16 cellular contexts compared by ENCODE assay signal in genomic region chr5:11027660-11028059, GRCh38.
DNase-seq lines count a peak whose midpoint lies in the region; ATAC-seq, FAIRE-seq and TF ChIP-seq lines count a peak whose summit lies in the region.
"Had no signal": no experiment of that assay in that cellular context is flagged by ENCODE, and none has a peak within 500 bp of the region (broad histone marks: within the 10 kb centered on the region; RNA-seq: fewer than 3 reads in every experiment).

No MANE protein-coding gene starts in this region.

- peak; percentile 75 for ATAC-seq in GM18907 (IDR thresholded peaks at IDR 0.05; ENCODE audit: unreplicated experiment)
- peak; percentile 85 for ATAC-seq in GM21529 (IDR thresholded peaks at IDR 0.05; ENCODE audit: unreplicated experiment)
- ATAC-seq in HG03039 (IDR thresholded peaks at IDR 0.05; ENCODE audit: unreplicated experiment): peak; percentile 78
- peak; percentile 90 for ATAC-seq in GM12878
- ATAC-seq: foreskin keratinocyte, WTC11 had no signal

- no TSS peak for BruUV-seq in GM12878 (replicated peaks; lab: Mats Ljungman, UMichigan)

- TF ChIP-seq CTCF in GM12878 (IDR thresholded peaks at IDR 0.05 in 2 of 3, conservative IDR thresholded peaks at IDR 0.05 in 1 of 3; ENCODE audit: control insufficient read depth in 2 of 3, extremely low read depth in 1 of 3, insufficient read depth in 1 of 3, low read depth in 3 of 3, low read length in 3 of 3) (no peak), uterus (IDR thresholded peaks at IDR 0.05) (no peak), transverse colon (IDR thresholded peaks at IDR 0.05) (no peak)

- H3K9ac ChIP-seq in GM12878 (ENCODE audit: control insufficient read depth, insufficient read depth, low read length): no peak overlapping the region
- H3K9ac ChIP-seq: BLaER1 treated with 17β-estradiol and CSF1 and Interleukin-3, amounts not matched to agents 10 nM and 100 nM had no signal

- peak; percentile 91 for FAIRE-seq in GM12878 (lab: Jason Lieb, UNC)
- FAIRE-seq: bronchial epithelial cell had no signal

- DNase-seq in GM12878 (ENCODE audit: low read depth, low spot score): peak; percentile 38
- DNase-seq in activated CD4-positive, alpha-beta memory T cell treated with anti-CD3 and anti-CD28 coated beads, Interleukin-2, amount 10 ng/mL, durations not matched to agents 7 days and 5 days: no peak
- DNase-seq in uterus: no peak
- no peak for DNase-seq in transverse colon
- DNase-seq: activated naive CD4-positive, alpha-beta T cell treated with anti-CD3 and anti-CD28 coated beads, Interleukin-2, amount 50 U/mL, for 16 hours; effector CD8-positive, alpha-beta T cell; foreskin keratinocyte; HFFc6; mesendoderm; NCI-H2227 treated with DMSO at 0.1 percent for 48 hours had no signal

- H3K4me3 ChIP-seq in GM12878 (0 out of 2 replicates have a peak overlapping the region, but pooled peaks have one; percentile 15), uterus (no peak overlapping the region), transverse colon (no peak overlapping the region)
- H3K4me3 ChIP-seq: BLaER1 treated with 17β-estradiol and CSF1 and Interleukin-3, amounts not matched to agents 10 nM and 100 nM had no signal

- no peaks in the 10 kb centered on the region for H3K4me1 Mint-ChIP-seq in activated CD4-positive, alpha-beta memory T cell treated with anti-CD3 and anti-CD28 coated beads, Interleukin-2, amount 10 ng/mL, durations not matched to agents 7 days and 5 days
- H3K4me1 Mint-ChIP-seq: WTC11 had no signal

- peaks cover 4% of the 10 kb centered on the region for H3K27me3 Mint-ChIP-seq in activated CD4-positive, alpha-beta memory T cell treated with anti-CD3 and anti-CD28 coated beads, Interleukin-2, amount 10 ng/mL, durations not matched to agents 7 days and 5 days

- TF ChIP-seq RAD21 in GM12878 (IDR thresholded peaks at IDR 0.05; ENCODE audit: insufficient read depth, low read depth, low read length): no peak

- H3K9me3 Mint-ChIP-seq in activated CD4-positive, alpha-beta memory T cell treated with anti-CD3 and anti-CD28 coated beads, Interleukin-2, amount 10 ng/mL, durations not matched to agents 7 days and 5 days: peaks cover 3% of the 10 kb centered on the region

- CTCF ChIA-PET in GM12878 (lab: Yijun Ruan, JAX): interaction anchor here (0.9 kb wide), 1 partner anchor 10 kb away, joined by 4 read pairs; no protein-coding TSS in a partner anchor
- CTCF ChIA-PET in activated CD4-positive, alpha-beta memory T cell treated with anti-CD3 and anti-CD28 coated beads, Interleukin-2, amount 10 ng/mL, durations not matched to agents 7 days and 5 days (lab: Charles Lee): no interaction called here

- in situ Hi-C loops in GM12878 (cut with MboI): no loop called here
- in situ Hi-C loops in transverse colon (cut with MboI; ENCODE audit: low pct_ligation_motif_present in 1 of 4, low pct_unique_long_range_greater_than_20kb in 1 of 4, low sequenced_read_pairs in 3 of 4): no loop called here

- H3K36me3 Mint-ChIP-seq in activated CD4-positive, alpha-beta memory T cell treated with anti-CD3 and anti-CD28 coated beads, Interleukin-2, amount 10 ng/mL, durations not matched to agents 7 days and 5 days (ENCODE audit: low read depth): no peaks in the 10 kb centered on the region

- intact Hi-C loops in GM12878 (cut with micrococcal nuclease; ENCODE audit: unreplicated experiment): no loop called here
- intact Hi-C loops in uterus (cut with DNase I; ENCODE audit: low total_unique reads): no loop called here
- intact Hi-C loops in transverse colon (cut with DNase I; ENCODE audit: low total_unique reads): no loop called here

- H3K4me1 ChIP-seq in GM12878 (ENCODE audit: control insufficient read depth, insufficient read depth, low read length): no peaks in the 10 kb centered on the region
- H3K4me1 ChIP-seq in uterus: no peaks in the 10 kb centered on the region
- no peaks in the 10 kb centered on the region for H3K4me1 ChIP-seq in transverse colon
- H3K4me1 ChIP-seq: foreskin keratinocyte had no signal

- no peak overlapping the region for H3K27ac Mint-ChIP-seq in activated CD4-positive, alpha-beta memory T cell treated with anti-CD3 and anti-CD28 coated beads, Interleukin-2, amount 10 ng/mL, durations not matched to agents 7 days and 5 days
- H3K27ac Mint-ChIP-seq: HFFc6, WTC11 had no signal

- POLR2A ChIA-PET in GM12878 (lab: Charles Lee): interaction anchor here (1.7 kb wide), 1 partner anchor 11 kb away, joined by 7 read pairs; no protein-coding TSS in a partner anchor
- POLR2A ChIA-PET in activated CD4-positive, alpha-beta memory T cell treated with anti-CD3 and anti-CD28 coated beads, Interleukin-2, amount 10 ng/mL, durations not matched to agents 7 days and 5 days (lab: Charles Lee): no interaction called here

- TF ChIP-seq EP300 in GM12878 (IDR thresholded peaks at IDR 0.05; ENCODE audit: borderline replicate concordance in 1 of 2, control insufficient read depth in 1 of 2, low read depth in 2 of 2, low read length in 2 of 2): no peak
- TF ChIP-seq EP300 in transverse colon (IDR thresholded peaks at IDR 0.05; ENCODE audit: low read depth): no peak

- RAD21 ChIA-PET in GM12878 (lab: Charles Lee; ENCODE audit: unreplicated experiment): interaction anchor here (1.8 kb wide), 1 partner anchor 11 kb away, joined by 5 read pairs; no protein-coding TSS in a partner anchor

- no peaks in the 10 kb centered on the region for H3K79me2 ChIP-seq in GM12878 (ENCODE audit: control insufficient read depth, insufficient read depth, low read length)

- no peak overlapping the region for H3K4me3 Mint-ChIP-seq in activated CD4-positive, alpha-beta memory T cell treated with anti-CD3 and anti-CD28 coated beads, Interleukin-2, amount 10 ng/mL, durations not matched to agents 7 days and 5 days
- H3K4me3 Mint-ChIP-seq: HFFc6, WTC11 had no signal

- no peaks in the 10 kb centered on the region for H3K36me3 ChIP-seq in GM12878 (ENCODE audit: control insufficient read depth in 2 of 2, insufficient read depth in 2 of 2, low read length in 1 of 2)
- no peaks in the 10 kb centered on the region for H3K36me3 ChIP-seq in uterus
- H3K36me3 ChIP-seq in transverse colon: no peaks in the 10 kb centered on the region
- H3K36me3 ChIP-seq: BLaER1 treated with 17β-estradiol and CSF1 and Interleukin-3, amounts not matched to agents 10 nM and 100 nM had no signal

- peak overlapping the region; percentile 28; the same call in 1 of the 2 replicates for H3K4me2 ChIP-seq in GM12878 (ENCODE audit: control insufficient read depth, insufficient read depth)
- H3K4me2 ChIP-seq: BLaER1 treated with 17β-estradiol and CSF1 and Interleukin-3, amounts not matched to agents 10 nM and 100 nM had no signal

- SMC1A ChIA-PET in GM12878 (lab: Charles Lee; ENCODE audit: uncharacterized antibody, unreplicated experiment): interaction anchor here (1.2 kb wide), 2 partner anchors 9 to 11 kb away, joined by 3 read pairs; no protein-coding TSS in a partner anchor

- H3K27ac ChIP-seq in GM12878 (ENCODE audit: control insufficient read depth, insufficient read depth) (no peak overlapping the region), uterus (no peak overlapping the region), transverse colon (no peak overlapping the region)
- H3K27ac ChIP-seq: BLaER1 treated with 17β-estradiol and CSF1 and Interleukin-3, amounts not matched to agents 10 nM and 100 nM; foreskin keratinocyte had no signal

- H3K27me3 ChIP-seq in GM12878 (replicated peaks in 1 of 2; ENCODE audit: control insufficient read depth in 2 of 2, insufficient read depth in 2 of 2, low read length in 1 of 2) (no peaks in the 10 kb centered on the region), uterus (no peaks in the 10 kb centered on the region), transverse colon (no peaks in the 10 kb centered on the region)
- H3K27me3 ChIP-seq: foreskin keratinocyte had no signal

- WGBS in GM12878 (ENCODE audit: insufficient coverage, insufficient replicate concordance, low lambda C conversion rate, missing lambda C conversion rate): 9% methylated on average over 5 of the region's 5 CpGs
- 86 to 91% methylated on average over 5 of the region's 5 CpGs for WGBS in transverse colon (ENCODE audit: low coverage in 1 of 2), 2 donors

- TF ChIP-seq POLR2A in GM12878 (IDR thresholded peaks at IDR 0.05; ENCODE audit: low read depth, low read length) (no peak), uterus (IDR thresholded peaks at IDR 0.05) (no peak), transverse colon (IDR thresholded peaks at IDR 0.05) (no peak)

- H3K9me3 ChIP-seq in GM12878 (replicated peaks; ENCODE audit: control insufficient read depth, insufficient read depth, low read length) (peaks cover 4% of the 10 kb centered on the region; the same call in 2 of the 3 replicates), uterus (peaks cover 0 to 8% of the 10 kb centered on the region in 2 donors), transverse colon (peaks cover 0 to 8% of the 10 kb centered on the region in 2 donors)

- H4K20me1 ChIP-seq in GM12878 (ENCODE audit: control insufficient read depth, insufficient read depth): no peaks in the 10 kb centered on the region

- no peak overlapping the region; the same call in 1 of the 2 replicates for H2AFZ ChIP-seq in GM12878 (ENCODE audit: control insufficient read depth, low read depth, low read length)

TF ChIP-seq in GM12878, 131 proteins besides CTCF, POLR2A, EP300 and RAD21 (continues in another document):
- TF ChIP-seq ATF7 (IDR thresholded peaks at IDR 0.05; ENCODE audit: low read depth) (peak; percentile 66), CBX5 (IDR thresholded peaks at IDR 0.05; ENCODE audit: low read depth) (no peak), ATF2 (IDR thresholded peaks at IDR 0.05; ENCODE audit: low read length) (0 out of 2 replicates have a peak, but pooled peaks have one; percentile 28)
